ENCODE assay signal across 8 cellular contexts in genomic region chr19:41363371-41363752, GRCh38. TPM values are rescaled to one million over a fixed set of nuclear protein-coding genes. Genes with fewer than 3 reads are reported as not detected.
A peak's percentile ranks its signal among the peaks of the same experiment; 100 is the strongest.
DNase-seq lines count a peak whose midpoint lies in the region; ATAC-seq and TF ChIP-seq lines count a peak whose summit lies in the region.

No MANE protein-coding gene starts in this region.

- no peaks in the 10 kb centered on the region for H3K9me3 ChIP-seq in lower lobe of right lung

- no peak for DNase-seq in activated naive CD4-positive, alpha-beta T cell (lab: John Stamatoyannopoulos, UW)
- DNase-seq in astrocyte of the spinal cord (ENCODE audit: low read depth, low spot score): no peak
- no peak for DNase-seq in lower lobe of right lung
- DNase-seq in type B pancreatic cell (ENCODE audit: extremely low spot score, unreplicated experiment): no peak
- no peak for DNase-seq in LoVo (ENCODE audit: low spot score)
- DNase-seq in posterior cingulate gyrus: no peak

- peak overlapping the region; percentile 100 for H3K27ac Mint-ChIP-seq in activated naive CD4-positive, alpha-beta T cell treated with anti-CD3 and anti-CD28 coated beads, Interleukin-2, amount 50 U/mL, for 24 hours
- H3K27ac Mint-ChIP-seq in type B pancreatic cell: peak overlapping the region; percentile 100

- TF ChIP-seq CTCF in astrocyte of the spinal cord (IDR thresholded peaks at IDR 0.05; ENCODE audit: low read depth, low read length) (no peak), lower lobe of right lung (IDR thresholded peaks at IDR 0.05) (no peak), type B pancreatic cell (conservative IDR thresholded peaks at IDR 0.05) (no peak)

- H3K4me3 ChIP-seq in astrocyte of the spinal cord (ENCODE audit: low read depth, low read length): peak overlapping the region; percentile 77
- peak overlapping the region; percentile 68 for H3K4me3 ChIP-seq in lower lobe of right lung

- in situ Hi-C loops in astrocyte of the spinal cord (cut with HindIII; ENCODE audit: low sequenced_read_pairs): no loop called here

- H3K36me3 Mint-ChIP-seq in activated naive CD4-positive, alpha-beta T cell treated with anti-CD3 and anti-CD28 coated beads, Interleukin-2, amount 50 U/mL, for 24 hours: peaks cover 3% of the 10 kb centered on the region
- peaks cover 3% of the 10 kb centered on the region for H3K36me3 Mint-ChIP-seq in type B pancreatic cell

- peak overlapping the region; percentile 98 for H3K27ac ChIP-seq in lower lobe of right lung

- no peaks in the 10 kb centered on the region for H3K9me3 Mint-ChIP-seq in activated naive CD4-positive, alpha-beta T cell treated with anti-CD3 and anti-CD28 coated beads, Interleukin-2, amount 50 U/mL, for 24 hours
- no peaks in the 10 kb centered on the region for H3K9me3 Mint-ChIP-seq in type B pancreatic cell

- no peaks in the 10 kb centered on the region for H3K27me3 ChIP-seq in lower lobe of right lung (ENCODE audit: low read depth)

- no peaks in the 10 kb centered on the region for H3K27me3 Mint-ChIP-seq in activated naive CD4-positive, alpha-beta T cell treated with anti-CD3 and anti-CD28 coated beads, Interleukin-2, amount 50 U/mL, for 24 hours
- no peaks in the 10 kb centered on the region for H3K27me3 Mint-ChIP-seq in type B pancreatic cell

- no peaks in the 10 kb centered on the region for H3K36me3 ChIP-seq in lower lobe of right lung

- H3K4me3 Mint-ChIP-seq in activated naive CD4-positive, alpha-beta T cell treated with anti-CD3 and anti-CD28 coated beads, Interleukin-2, amount 50 U/mL, for 24 hours: peak overlapping the region; percentile 97
- H3K4me3 Mint-ChIP-seq in type B pancreatic cell: peak overlapping the region; percentile 96

- no peak for ATAC-seq in lower lobe of right lung
- no peak for ATAC-seq in HG03521 (IDR thresholded peaks at IDR 0.05; ENCODE audit: unreplicated experiment)

- peaks cover 40% of the 10 kb centered on the region for H3K4me1 ChIP-seq in lower lobe of right lung

- intact Hi-C loops in lower lobe of right lung (cut with DNase I) (no loop called here), posterior cingulate gyrus (cut with DNase I) (loop anchor here (10.0 kb wide), 1 partner anchor 49 kb away; the partner anchor contains the start of gene CCDC97)

- H3K4me1 Mint-ChIP-seq in activated naive CD4-positive, alpha-beta T cell treated with anti-CD3 and anti-CD28 coated beads, Interleukin-2, amount 50 U/mL, for 24 hours: peaks cover 40% of the 10 kb centered on the region
- peaks cover 14% of the 10 kb centered on the region for H3K4me1 Mint-ChIP-seq in type B pancreatic cell (ENCODE audit: unreplicated experiment)

RNA-seq across cellular contexts. Expression of gene B9D2, which starts 0.6 kb away (rescaled TPM):
- total RNA-seq in lower lobe of right lung (8.2 TPM), type B pancreatic cell (ENCODE audit: low replicate concordance) (4.8 and 8.8 TPM in 2 replicates)

RNA-seq across cellular contexts. Expression of gene TGFB1, which starts 9.6 kb away (rescaled TPM):
- total RNA-seq in lower lobe of right lung: 114 TPM
- total RNA-seq in type B pancreatic cell (ENCODE audit: low replicate concordance): 2.3 and 3.4 TPM in 2 replicates

RNA-seq across cellular contexts. Expression of gene TMEM91, which starts 13.0 kb away (rescaled TPM):
- total RNA-seq in lower lobe of right lung: 29.8 TPM
- total RNA-seq in type B pancreatic cell (ENCODE audit: low replicate concordance): 2.0 and 8.1 TPM in 2 replicates

RNA-seq across cellular contexts. Expression of gene EXOSC5, which starts 33.8 kb away (rescaled TPM):
- total RNA-seq in lower lobe of right lung (13.2 TPM), type B pancreatic cell (ENCODE audit: low replicate concordance) (11.4 and 20.2 TPM in 2 replicates)

RNA-seq across cellular contexts. Expression of gene BCKDHA, which starts 34.3 kb away (rescaled TPM):
- total RNA-seq in lower lobe of right lung (13.4 TPM), type B pancreatic cell (ENCODE audit: low replicate concordance) (7.5 and 11.7 TPM in 2 replicates)

Comparison
In these comparisons a context has a peak if more than half of its experiments do, and no peak if none do; other contexts are left out.
1. RNA of gene TGFB1, which starts 9.6 kb away (total RNA-seq): 114 TPM in lower lobe of right lung (single experiment); 2.3 to 3.4 TPM in type B pancreatic cell; every median in the first group is over 10 times any median in the second.